In the genomic region with DNA sequence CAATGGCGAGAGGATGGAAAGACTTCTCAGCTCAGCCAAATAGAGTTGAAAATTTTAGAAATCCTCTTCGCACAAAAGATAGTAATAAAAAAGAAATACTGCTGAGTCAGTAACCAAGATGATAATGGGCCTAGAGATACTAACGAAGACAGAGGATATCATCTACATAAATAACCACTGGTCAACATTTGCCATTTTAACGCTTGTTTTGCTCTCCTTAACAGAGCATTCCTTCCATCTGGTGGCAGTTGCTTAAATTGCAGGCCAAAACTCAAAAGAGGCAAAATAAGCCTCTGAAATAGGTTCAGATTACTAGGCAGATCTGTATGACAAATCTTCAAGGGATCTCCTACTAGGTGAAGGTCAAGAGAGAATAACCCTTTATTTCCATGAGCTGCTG, we compare ENCODE assay signal across 8 cellular contexts. TPM values are rescaled to one million over a fixed set of nuclear protein-coding genes. Genes with fewer than 3 reads are reported as not detected.
DNase-seq lines count a peak whose midpoint lies in the region; ATAC-seq and TF ChIP-seq lines count a peak whose summit lies in the region.

No MANE protein-coding gene starts in this region.

- H2BK5ac ChIP-seq in mesendoderm (ENCODE audit: low read length): no peak overlapping the region

- H2BK120ac ChIP-seq in mesendoderm (ENCODE audit: low read depth, low read length): no peak overlapping the region

- H3K79me2 ChIP-seq in DND-41 (ENCODE audit: insufficient read depth, low read length): no peaks in the 10 kb centered on the region
- no peaks in the 10 kb centered on the region for H3K79me2 ChIP-seq in mesendoderm (ENCODE audit: control insufficient read depth, insufficient read depth, low read length)

- H3K27ac ChIP-seq in DND-41 (ENCODE audit: low read length): no peak overlapping the region
- no peak overlapping the region for H3K27ac ChIP-seq in mesendoderm (ENCODE audit: low read depth, low read length)
- no peak overlapping the region for H3K27ac ChIP-seq in gastrocnemius medialis

- H3K4me3 ChIP-seq in DND-41 (ENCODE audit: low read depth in 1 of 2, low read length in 2 of 2) (no peak overlapping the region), astrocyte of the cerebellum (ENCODE audit: low read depth, low read length) (no peak overlapping the region), mesendoderm (ENCODE audit: low read length) (no peak overlapping the region), gastrocnemius medialis (no peak overlapping the region)

- H2AK5ac ChIP-seq in mesendoderm (ENCODE audit: low read length): no peak overlapping the region

- H3K23ac ChIP-seq in mesendoderm (ENCODE audit: low read length): no peak overlapping the region

- H3K27me3 ChIP-seq in DND-41 (ENCODE audit: insufficient read depth, low read length, poor library complexity) (no peaks in the 10 kb centered on the region), mesendoderm (ENCODE audit: insufficient read depth, low read length, poor library complexity) (no peaks in the 10 kb centered on the region), gastrocnemius medialis (no peaks in the 10 kb centered on the region)

- H3K4me1 ChIP-seq in DND-41 (ENCODE audit: insufficient read depth, low read length) (no peaks in the 10 kb centered on the region), mesendoderm (ENCODE audit: control insufficient read depth, low read depth, low read length) (no peaks in the 10 kb centered on the region), gastrocnemius medialis (no peaks in the 10 kb centered on the region)

- H4K8ac ChIP-seq in mesendoderm (ENCODE audit: low read depth, low read length): no peak overlapping the region

- in situ Hi-C loops in astrocyte of the cerebellum (cut with HindIII; ENCODE audit: low sequenced_read_pairs): no loop called here
- in situ Hi-C loops in gastrocnemius medialis (cut with MboI; ENCODE audit: low sequenced_read_pairs in 4 of 4): no loop called here

- no peaks in the 10 kb centered on the region for H4K20me1 ChIP-seq in DND-41 (ENCODE audit: insufficient read depth, low read length)

- no peak overlapping the region for H4K5ac ChIP-seq in mesendoderm (ENCODE audit: low read length)

- H3K4me2 ChIP-seq in DND-41 (ENCODE audit: insufficient read depth, low read length) (no peak overlapping the region), mesendoderm (ENCODE audit: low read length) (no peak overlapping the region)

- no peak overlapping the region for H2AFZ ChIP-seq in DND-41 (ENCODE audit: low read depth, low read length)

- H3K79me1 ChIP-seq in mesendoderm (ENCODE audit: low read length): no peaks in the 10 kb centered on the region

- H3K9me3 ChIP-seq in DND-41 (ENCODE audit: insufficient read depth, low read length, severe bottlenecking) (peaks cover 4% of the 10 kb centered on the region), gastrocnemius medialis (peaks cover 0 to 8% (median 0%) of the 10 kb centered on the region in 3 donors)

- no peak for TF ChIP-seq POLR2A in gastrocnemius medialis (IDR thresholded peaks at IDR 0.05)

- H3K9ac ChIP-seq in DND-41 (ENCODE audit: low read depth, low read length) (no peak overlapping the region), mesendoderm (ENCODE audit: low read length) (no peak overlapping the region)

- H2BK15ac ChIP-seq in mesendoderm (replicated peaks; ENCODE audit: low read depth): no peak overlapping the region

- H3K56ac ChIP-seq in mesendoderm (ENCODE audit: low read length): no peak overlapping the region

- intact Hi-C loops in gastrocnemius medialis (cut with DNase I; ENCODE audit: low total_unique reads): no loop called here

- TF ChIP-seq CTCF in DND-41 (IDR thresholded peaks at IDR 0.05; ENCODE audit: borderline replicate concordance, extremely low read depth, low read length, poor library complexity, severe bottlenecking) (peak; percentile 23), astrocyte of the cerebellum (IDR thresholded peaks at IDR 0.05; ENCODE audit: low read depth, low read length, missing control alignments) (peak; percentile 60), gastrocnemius medialis (IDR thresholded peaks at IDR 0.05 in 4 of 5, conservative IDR thresholded peaks at IDR 0.05 in 1 of 5) (no peak)

- no peak overlapping the region for H3K18ac ChIP-seq in mesendoderm (ENCODE audit: low read length)

- H3K4ac ChIP-seq in mesendoderm (ENCODE audit: low read depth, low read length): no peak overlapping the region

- DNase-seq in DND-41 (no peak), astrocyte of the cerebellum (ENCODE audit: low read depth) (no peak), mesendoderm (peak; percentile 55), NCI-H2107 (lab: John Stamatoyannopoulos, UW) (no peak), gastrocnemius medialis (no peak)
- no peak for DNase-seq in stimulated activated CD4-positive, alpha-beta T cell treated with anti-CD3 and anti-CD28 coated beads, Interleukin-15, amount 100 ng/mL, for 24 hours

- WGBS in mesendoderm (ENCODE audit: extremely low coverage, insufficient coverage, low lambda C conversion rate): no CpG with 5 or more reads among the region's 4 CpGs

- H3K36me3 ChIP-seq in DND-41 (ENCODE audit: insufficient read depth, low read length) (peaks cover 5% of the 10 kb centered on the region; the same call in 1 of the 2 replicates), mesendoderm (ENCODE audit: control insufficient read depth, insufficient read depth, low read length) (no peaks in the 10 kb centered on the region), gastrocnemius medialis (no peaks in the 10 kb centered on the region)

- ATAC-seq in DND-41 (ENCODE audit: insufficient read depth, low read depth): no peak
- ATAC-seq in HG03354 (IDR thresholded peaks at IDR 0.05; ENCODE audit: poor library complexity, severe bottlenecking, unreplicated experiment): peak; percentile 49
- ATAC-seq in HG03342 (IDR thresholded peaks at IDR 0.05; ENCODE audit: unreplicated experiment): no peak
- ATAC-seq in gastrocnemius medialis: no peak

RNA-seq across cellular contexts. Expression of gene MCF2, which starts 51.7 kb away (rescaled TPM):
- 0.98 TPM for polyA plus RNA-seq in mesendoderm (2013, experiment 1 of 2)
- polyA plus RNA-seq in mesendoderm (2013, experiment 2 of 2): 1.0 TPM
- not detected for total RNA-seq in gastrocnemius medialis

Comparison
In these comparisons a context has a peak if more than half of its experiments do, and no peak if none do; other contexts are left out.
1. CTCF ChIP-seq: peak in DND-41 (single experiment) and astrocyte of the cerebellum (single experiment); none in gastrocnemius medialis (0 of 5).